ENCODE assay signal across 8 cellular contexts in genomic region chr1:169367686-169368405, GRCh38. TPM values are rescaled to one million over a fixed set of nuclear protein-coding genes. Genes with fewer than 3 reads are reported as not detected.
DNase-seq lines count a peak whose midpoint lies in the region; ATAC-seq, FAIRE-seq and TF ChIP-seq lines count a peak whose summit lies in the region.

Gene BLZF1, plus strand, starts transcription at chr1:169368195. Its CDS starts 1,328 bp downstream, at chr1:169369523.
Gene NME7, minus strand, starts transcription at chr1:169367797. Its CDS starts 87 bp downstream, at chr1:169367710.

- 0 to 1% (median 0%) methylated on average over 35 to 37 of the region's 37 CpGs for WGBS in psoas muscle, 3 donors

- H3K27ac ChIP-seq in angular gyrus (ENCODE audit: low read depth, low read length) = peak within 1 kb of the TSS; percentile 68
- peak within 1 kb of the TSS; percentile 80 to 81 for H3K27ac ChIP-seq in right atrium auricular region
- H3K27ac ChIP-seq in psoas muscle = peak within 1 kb of the TSS; percentile 91

- H3K27me3 ChIP-seq in right atrium auricular region = no peaks in the 10 kb centered on the region
- no peaks in the 10 kb centered on the region for H3K27me3 ChIP-seq in psoas muscle (ENCODE audit: insufficient read depth in 3 of 3, low read length in 2 of 3)

- no peak for TF ChIP-seq CTCF in GM13977 (IDR thresholded peaks at IDR 0.05; ENCODE audit: extremely low read depth, insufficient read depth, missing control alignments)
- TF ChIP-seq CTCF in right atrium auricular region (IDR thresholded peaks at IDR 0.05) = no peak
- no peak for TF ChIP-seq CTCF in psoas muscle (IDR thresholded peaks at IDR 0.05)

- intact Hi-C loops in T-helper 1 cell treated with Interleukin-12 subunit alpha and Interleukin-12 subunit beta and Interleukin-4 antibody, amounts not matched to agents 30 ng/mL and 1 ng/mL, for 36 hours (cut with micrococcal nuclease) = loop anchor here (1.0 to 10.0 kb wide), 21 partner anchors 21 to 1743 kb away; partner anchors contain the start of genes ATP1B1, CCDC181, DCAF6 and GORAB
- intact Hi-C loops in psoas muscle (cut with DNase I) = loop anchor here in 1 of 2 donors (10.0 kb wide), 1 partner anchor 117 kb away; the partner anchor contains the start of gene SLC19A2

- peak; percentile 95 for ATAC-seq in HG02884 (IDR thresholded peaks at IDR 0.05; ENCODE audit: unreplicated experiment)
- peak; percentile 99 to 100 (median 100) for ATAC-seq in psoas muscle

- H3K9me3 ChIP-seq in right atrium auricular region (no peaks in the 10 kb centered on the region), psoas muscle (no peaks in the 10 kb centered on the region)

- FAIRE-seq in urothelium cell line (lab: Jason Lieb, UNC) = peak; percentile 71

- in situ Hi-C loops in GM13977 (cut with MboI; ENCODE audit: low pct_unique_long_range_greater_than_20kb, low sequenced_read_pairs, unreplicated experiment) = no loop called here

- peaks cover 0 to 13% of the 10 kb centered on the region in 2 donors for H3K4me1 ChIP-seq in right atrium auricular region
- H3K4me1 ChIP-seq in psoas muscle = peaks cover 18% of the 10 kb centered on the region

- DNase-seq in GM13977 (ENCODE audit: low spot score) = peak; percentile 79
- peak; percentile 97 for DNase-seq in NCI-H1694 (lab: John Stamatoyannopoulos, UW)
- peak; percentile 96 for DNase-seq in right atrium auricular region (ENCODE audit: low spot score)
- DNase-seq in psoas muscle = peak; percentile 96 to 97
- DNase-seq in urothelium cell line (ENCODE audit: low spot score) = peak; percentile 93

- H3K4me3 ChIP-seq in right atrium auricular region (peak within 1 kb of the TSS; percentile 66 to 74), psoas muscle (peak within 1 kb of the TSS; percentile 88)

- peaks cover 8% of the 10 kb centered on the region for H3K36me3 ChIP-seq in right atrium auricular region
- H3K36me3 ChIP-seq in psoas muscle (ENCODE audit: insufficient read depth in 1 of 2, low read depth in 1 of 2) = peaks cover 0 to 36% of the 10 kb centered on the region in 2 donors

RNA-seq across cellular contexts. Expression of gene BLZF1, which starts in this region (rescaled TPM):
- total RNA-seq in T-helper 1 cell treated with Interleukin-12 subunit alpha and Interleukin-12 subunit beta and Interleukin-4 antibody, amounts not matched to agents 30 ng/mL and 1 ng/mL, for 36 hours = 29.3 and 31.8 TPM in 2 replicates
- total RNA-seq in right atrium auricular region = 10 to 100 TPM; 14.6 to 18.4 TPM
- 10 to 100 TPM; 12.7 to 14.9 (median 13.7) TPM for total RNA-seq in psoas muscle
- polyA plus RNA-seq in psoas muscle = 10 to 100 TPM; 10.0 to 23.9 (median 18.4) TPM

RNA-seq across cellular contexts. Expression of gene NME7, which starts in this region (rescaled TPM):
- 16.1 and 21.5 TPM in 2 replicates for total RNA-seq in T-helper 1 cell treated with Interleukin-12 subunit alpha and Interleukin-12 subunit beta and Interleukin-4 antibody, amounts not matched to agents 30 ng/mL and 1 ng/mL, for 36 hours
- total RNA-seq in right atrium auricular region = 10 to 100 TPM in 1 of 2 donors, 1 to 10 TPM in 1; 9.1 to 10.4 TPM
- total RNA-seq in psoas muscle = 1 to 10 TPM; 3.9 to 6.4 (median 4.4) TPM
- polyA plus RNA-seq in psoas muscle = 10 to 100 TPM in 1 of 3 donors, 1 to 10 TPM in 2; 4.8 to 14.1 (median 7.9) TPM

Comparison
In these comparisons a context has a peak if more than half of its experiments do, and no peak if none do; other contexts are left out.
1. Peak in every context shown above with its lines: DNase-seq, ATAC-seq, H3K4me3 ChIP-seq and H3K27ac ChIP-seq.